Comparison of ENCODE assay signal across 12 cellular contexts in genomic region chr17:47224971-47225370, GRCh38. TPM values are rescaled to one million over a fixed set of nuclear protein-coding genes. Genes with fewer than 3 reads are reported as not detected.
DNase-seq lines count a peak whose midpoint lies in the region; ATAC-seq and TF ChIP-seq lines count a peak whose summit lies in the region.
"Had no signal": no experiment of that assay in that cellular context is flagged by ENCODE, and none has a peak within 500 bp of the region (broad histone marks: within the 10 kb centered on the region; RNA-seq: fewer than 3 reads in every experiment).

No MANE protein-coding gene starts in this region.

- TF ChIP-seq CTCF in SK-N-SH (IDR thresholded peaks at IDR 0.05) = no peak
- TF ChIP-seq CTCF in fibroblast of mammary gland (conservative IDR thresholded peaks at IDR 0.05; ENCODE audit: control insufficient read depth, insufficient read depth, low read depth, low read length) = no peak
- no peak for TF ChIP-seq CTCF in osteocyte (IDR thresholded peaks at IDR 0.05)
- no peak for TF ChIP-seq CTCF in uterus (IDR thresholded peaks at IDR 0.05)
- no peak for TF ChIP-seq CTCF in mesothelial cell of epicardium (IDR thresholded peaks at IDR 0.05; ENCODE audit: unreplicated experiment)

- H3F3A ChIP-seq in SK-N-SH (replicated peaks; ENCODE audit: insufficient read depth) = peaks cover 15% of the 10 kb centered on the region

- H3K9me3 ChIP-seq in SK-N-SH (no peaks in the 10 kb centered on the region), uterus (no peaks in the 10 kb centered on the region)

- H4K20me1 ChIP-seq in SK-N-SH (ENCODE audit: insufficient read depth) = no peaks in the 10 kb centered on the region

- no peak for ATAC-seq in HG02763 (IDR thresholded peaks at IDR 0.05; ENCODE audit: unreplicated experiment)
- ATAC-seq: Panc1; stimulated activated naive B cell treated with anti-CD40 and anti-IgM and Interleukin-4, amounts not matched to agents 10 μg/mL and 1 μg/mL and 100 μg/mL, for 72 hours had no signal

- peak overlapping the region; percentile 26; the same call in 1 of the 2 replicates for H3K9ac ChIP-seq in SK-N-SH

- H3K27ac Mint-ChIP-seq in osteocyte (ENCODE audit: unreplicated experiment) (peak overlapping the region; percentile 90), mesothelial cell of epicardium (no peak overlapping the region)
- H3K27ac Mint-ChIP-seq: stimulated activated naive B cell treated with anti-CD40 and anti-IgM and Interleukin-4, amounts not matched to agents 10 μg/mL and 1 μg/mL and 100 μg/mL, for 72 hours had no signal

- H2AFZ ChIP-seq in SK-N-SH (ENCODE audit: low read depth) = peak overlapping the region; percentile 79

- no peaks in the 10 kb centered on the region for H3K79me2 ChIP-seq in SK-N-SH (ENCODE audit: insufficient read depth)

- intact Hi-C loops in uterus (cut with DNase I; ENCODE audit: low total_unique reads) = loop anchor here (5.0 kb wide), 1 partner anchor 92 kb away; no protein-coding TSS in a partner anchor

- peak overlapping the region; percentile 42 for H3K4me2 ChIP-seq in SK-N-SH

- peak overlapping the region; percentile 41 to 76; a peak in 3 of 4 replicates for H3K27ac ChIP-seq in SK-N-SH (ENCODE audit: low read depth in 2 of 2, low read length in 1 of 2)
- H3K27ac ChIP-seq in uterus = peak overlapping the region; percentile 86 to 94

- H3K27me3 Mint-ChIP-seq in osteocyte (ENCODE audit: unreplicated experiment) (no peaks in the 10 kb centered on the region), mesothelial cell of epicardium (ENCODE audit: low read depth) (peaks cover 8% of the 10 kb centered on the region)
- H3K27me3 Mint-ChIP-seq: stimulated activated naive B cell treated with anti-CD40 and anti-IgM and Interleukin-4, amounts not matched to agents 10 μg/mL and 1 μg/mL and 100 μg/mL, for 72 hours had no signal

- CTCF ChIA-PET in SK-N-SH (lab: Yijun Ruan, JAX) = interaction anchor here (1.0 to 8.6 kb wide), 4 partner anchors 17 to 91 kb away, joined by 3 to 57 read pairs (median 3); no protein-coding TSS in a partner anchor

- DNase-seq in SK-N-SH (no peak), fibroblast of mammary gland (ENCODE audit: low read depth) (peak; percentile 42), osteocyte (ENCODE audit: extremely low spot score, unreplicated experiment) (no peak), uterus (no peak), mesothelial cell of epicardium (ENCODE audit: low spot score in 2 of 2, unreplicated experiment in 2 of 2) (no peak), NOMO-1 treated with DMSO at 0.1 percent for 48 hours (lab: John Stamatoyannopoulos, UW; ENCODE audit: unreplicated experiment) (no peak)
- DNase-seq: activated T-cell treated with anti-CD3 and anti-CD28 coated beads for 4 hours; glutamatergic neuron; stimulated activated CD4-positive, alpha-beta T cell treated with anti-CD3 and anti-CD28 coated beads, Interleukin-15, amount 100 ng/mL, for 24 hours; stimulated activated naive B cell treated with anti-CD40 and anti-IgM and Interleukin-4, amounts not matched to agents 10 μg/mL and 1 μg/mL and 100 μg/mL, for 72 hours had no signal

- H3K4me1 ChIP-seq in SK-N-SH (ENCODE audit: control insufficient read depth in 1 of 2, insufficient read depth in 2 of 2, low read depth in 1 of 2, low read length in 1 of 2) (peaks cover 3 to 17% of the 10 kb centered on the region in 2 experiments; a peak in 2 of 4 replicates), uterus (peaks cover 0 to 15% of the 10 kb centered on the region in 2 donors)

- H3K9me3 Mint-ChIP-seq in osteocyte (ENCODE audit: unreplicated experiment) = no peaks in the 10 kb centered on the region
- H3K9me3 Mint-ChIP-seq in mesothelial cell of epicardium = peaks cover 12% of the 10 kb centered on the region

- H3K4me3 Mint-ChIP-seq in osteocyte (ENCODE audit: unreplicated experiment) (no peak overlapping the region), mesothelial cell of epicardium (no peak overlapping the region)
- H3K4me3 Mint-ChIP-seq: stimulated activated naive B cell treated with anti-CD40 and anti-IgM and Interleukin-4, amounts not matched to agents 10 μg/mL and 1 μg/mL and 100 μg/mL, for 72 hours had no signal

- H3K36me3 ChIP-seq in SK-N-SH (replicated peaks in 1 of 2; ENCODE audit: control insufficient read depth in 1 of 2, insufficient read depth in 2 of 2, low read length in 1 of 2) (no peaks in the 10 kb centered on the region), uterus (no peaks in the 10 kb centered on the region)

- WGBS in SK-N-SH (ENCODE audit: low lambda C conversion rate) = 40% methylated on average over 1 of the region's 1 CpG

- H3K27me3 ChIP-seq in SK-N-SH (ENCODE audit: insufficient read depth) (no peaks in the 10 kb centered on the region), uterus (no peaks in the 10 kb centered on the region)

- TF ChIP-seq EP300 in SK-N-SH (IDR thresholded peaks at IDR 0.05; ENCODE audit: borderline replicate concordance in 1 of 2, low read depth in 1 of 2, low read length in 1 of 2) = no peak

- no peaks in the 10 kb centered on the region for H3K9me2 ChIP-seq in SK-N-SH

- no peaks in the 10 kb centered on the region for H3K36me3 Mint-ChIP-seq in osteocyte (ENCODE audit: unreplicated experiment)
- H3K36me3 Mint-ChIP-seq in mesothelial cell of epicardium = peaks cover 2% of the 10 kb centered on the region

- H3K4me3 ChIP-seq in SK-N-SH (ENCODE audit: low read depth in 2 of 2, low read length in 1 of 2) (no peak overlapping the region), fibroblast of mammary gland (ENCODE audit: control insufficient read depth, low read depth, low read length) (no peak overlapping the region), uterus (no peak overlapping the region)

- TF ChIP-seq RAD21 in SK-N-SH (IDR thresholded peaks at IDR 0.05; ENCODE audit: low read length) = no peak

- POLR2A ChIA-PET in SK-N-SH (lab: Yijun Ruan, JAX) = no interaction called here

- H3K4me1 Mint-ChIP-seq in osteocyte (ENCODE audit: unreplicated experiment) (peaks cover 30% of the 10 kb centered on the region), mesothelial cell of epicardium (peaks cover 9% of the 10 kb centered on the region)

- TF ChIP-seq POLR2A in uterus (IDR thresholded peaks at IDR 0.05) = no peak

TF ChIP-seq in SK-N-SH, 30 proteins besides CTCF, POLR2A, EP300 and RAD21:
- TF ChIP-seq PBX3 (IDR thresholded peaks at IDR 0.05) (0 out of 2 replicates have a peak, but pooled peaks have one; percentile 26), EZH2phosphoT487 (IDR thresholded peaks at IDR 0.05; ENCODE audit: borderline replicate concordance, low read depth) (no peak), REST (IDR thresholded peaks at IDR 0.05; ENCODE audit: low read depth, low read length) (no peak), POLR2AphosphoS5 (IDR thresholded peaks at IDR 0.05; ENCODE audit: low read depth, low read length) (no peak)

RNA-seq across cellular contexts. Expression of gene MYL4, which starts 15.8 kb away (rescaled TPM):
- polyA plus RNA-seq in SK-N-SH (2012; rRNA removed) = not detected in 2 replicates
- polyA plus RNA-seq in SK-N-SH (2012; cell fraction: cytosol; rRNA removed) = 0.04 TPM in 1 of 2 replicates, not detected in the other
- polyA plus RNA-seq in SK-N-SH (2012; cell fraction: nucleus; rRNA removed) = 0.23 TPM in 1 of 2 replicates, not detected in the other
- total RNA-seq in osteocyte (not detected in 2 replicates), uterus (1 to 10 TPM in 1 of 4 donors, not detected in 3; 3.2 TPM), mesothelial cell of epicardium (1.0 to 1.6 TPM (median 1.1 TPM) in 3 replicates)

RNA-seq across cellular contexts. Expression of gene ITGB3, which starts 28.7 kb away (rescaled TPM):
- polyA plus RNA-seq in SK-N-SH (2012; rRNA removed) = 4.4 and 4.6 TPM in 2 replicates
- 2.7 and 3.7 TPM in 2 replicates for polyA plus RNA-seq in SK-N-SH (2012; cell fraction: cytosol; rRNA removed)
- 1.6 and 3.0 TPM in 2 replicates for polyA plus RNA-seq in SK-N-SH (2012; cell fraction: nucleus; rRNA removed)
- 2.5 and 3.3 TPM in 2 replicates for total RNA-seq in osteocyte
- total RNA-seq in uterus = 10 to 100 TPM in 3 of 4 donors, 1 to 10 TPM in 1; 7.4 to 28.7 (median 23.5) TPM
- 1.0 to 1.5 TPM (median 1.1 TPM) in 3 replicates for total RNA-seq in mesothelial cell of epicardium

RNA-seq across cellular contexts. Expression of gene CDC27, which starts 35.9 kb away (rescaled TPM):
- 44.3 and 48.7 TPM in 2 replicates for polyA plus RNA-seq in SK-N-SH (2012; rRNA removed)
- 49.0 and 49.4 TPM in 2 replicates for polyA plus RNA-seq in SK-N-SH (2012; cell fraction: cytosol; rRNA removed)
- polyA plus RNA-seq in SK-N-SH (2012; cell fraction: nucleus; rRNA removed) = 58.3 and 107 TPM in 2 replicates
- total RNA-seq in osteocyte = 102 and 112 TPM in 2 replicates
- 100 to 1,000 TPM in 3 of 4 donors, 10 to 100 TPM in 1; 87.1 to 129 (median 108) TPM for total RNA-seq in uterus
- 91.4 to 94.2 TPM (median 92.8 TPM) in 3 replicates for total RNA-seq in mesothelial cell of epicardium
